Comparison of ENCODE assay signal across 13 cellular contexts in genomic region chr12:49801141-49802063, GRCh38.
"Had no signal": no experiment of that assay in that cellular context is flagged by ENCODE, and none has a peak within 500 bp of the region (broad histone marks: within the 10 kb centered on the region; RNA-seq: fewer than 3 reads in every experiment).

No MANE protein-coding gene starts in this region.

- DNase-seq: activated CD4-positive, CD25-positive, alpha-beta regulatory T cell; activated naive CD4-positive, alpha-beta T cell treated with anti-CD3 and anti-CD28 coated beads, Interleukin-2, amount 10 ng/mL, durations not matched to agents 7 days and 5 days; cerebellar nuclear complex; dermis blood vessel endothelial cell; immature natural killer cell; mammary epithelial cell; pancreas; retina; stimulated activated CD4-positive, alpha-beta T cell treated with anti-CD3 and anti-CD28 coated beads, Interleukin-2, amount 100 ng/mL, for 24 hours; stimulated activated naive CD4-positive, alpha-beta T cell had no signal

- H3K9me3 ChIP-seq: adrenal gland, pancreas had no signal

- H3K4me1 Mint-ChIP-seq: activated naive CD4-positive, alpha-beta T cell treated with anti-CD3 and anti-CD28 coated beads, Interleukin-2, amount 10 ng/mL, durations not matched to agents 7 days and 5 days; immature natural killer cell had no signal

- H3K9me3 Mint-ChIP-seq: activated naive CD4-positive, alpha-beta T cell treated with anti-CD3 and anti-CD28 coated beads, Interleukin-2, amount 10 ng/mL, durations not matched to agents 7 days and 5 days; activated T-helper 2 cell treated with anti-CD3 and anti-CD28 coated beads, Interferon-gamma antibody, Interleukin-2, Interleukin-4, amounts not matched to agents 10 μg/mL and 5 μg/mL and 100 μg/mL, durations not matched to agents 14 hours and 24 hours and 36 hours; immature natural killer cell; type B pancreatic cell had no signal

- H3K4me1 ChIP-seq: pancreas had no signal

- H3K27me3 Mint-ChIP-seq: activated naive CD4-positive, alpha-beta T cell treated with anti-CD3 and anti-CD28 coated beads, Interleukin-2, amount 10 ng/mL, durations not matched to agents 7 days and 5 days; type B pancreatic cell had no signal

- H3K27ac Mint-ChIP-seq: activated naive CD4-positive, alpha-beta T cell treated with anti-CD3 and anti-CD28 coated beads, Interleukin-2, amount 10 ng/mL, durations not matched to agents 7 days and 5 days; activated T-helper 2 cell treated with anti-CD3 and anti-CD28 coated beads, Interferon-gamma antibody, Interleukin-2, Interleukin-4, amounts not matched to agents 10 μg/mL and 5 μg/mL and 100 μg/mL, durations not matched to agents 14 hours and 24 hours and 36 hours; immature natural killer cell; type B pancreatic cell had no signal

- H3K27me3 ChIP-seq: adrenal gland, pancreas had no signal

- H3K4me3 ChIP-seq: adrenal gland, pancreas had no signal

- H3K36me3 Mint-ChIP-seq: activated naive CD4-positive, alpha-beta T cell treated with anti-CD3 and anti-CD28 coated beads, Interleukin-2, amount 10 ng/mL, durations not matched to agents 7 days and 5 days had no signal

- H3K4me3 Mint-ChIP-seq: activated naive CD4-positive, alpha-beta T cell treated with anti-CD3 and anti-CD28 coated beads, Interleukin-2, amount 10 ng/mL, durations not matched to agents 7 days and 5 days; immature natural killer cell; type B pancreatic cell had no signal

- H3K27ac ChIP-seq: pancreas had no signal
